In genomic region chr1:202565890-202566289, GRCh38 we compare ENCODE assay signal across 9 cellular contexts.
A peak's percentile ranks its signal among the peaks of the same experiment; 100 is the strongest.
DNase-seq lines count a peak whose midpoint lies in the region; ATAC-seq lines count a peak whose summit lies in the region.
"Had no signal": no experiment of that assay in that cellular context is flagged by ENCODE, and none has a peak within 500 bp of the region (broad histone marks: within the 10 kb centered on the region; RNA-seq: fewer than 3 reads in every experiment).

No MANE protein-coding gene starts in this region.

- H3K4me1 ChIP-seq in stomach smooth muscle (ENCODE audit: control insufficient read depth, insufficient read depth, low read length) (peaks cover 67% of the 10 kb centered on the region), neuronal stem cell (ENCODE audit: control insufficient read depth in 2 of 2, insufficient read depth in 1 of 2, low read depth in 1 of 2, low read length in 2 of 2) (peaks cover 5 to 16% of the 10 kb centered on the region in 2 donors)

- H3K4me3 Mint-ChIP-seq in activated CD8-positive, alpha-beta T cell treated with anti-CD3 and anti-CD28 coated beads, Interleukin-2, amount 10 ng/mL, durations not matched to agents 7 days and 5 days, result no peak overlapping the region
- H3K4me3 Mint-ChIP-seq: neural crest cell had no signal

- peak overlapping the region; percentile 85 for H3K27ac ChIP-seq in stomach smooth muscle (ENCODE audit: low read length)
- no peak overlapping the region for H3K27ac ChIP-seq in neuronal stem cell (replicated peaks; ENCODE audit: low read length)

- no peak overlapping the region for H4K8ac ChIP-seq in neuronal stem cell (ENCODE audit: low read depth, low read length)

- no peaks in the 10 kb centered on the region for H3K27me3 ChIP-seq in stomach smooth muscle (ENCODE audit: control insufficient read depth in 1 of 2, insufficient read depth in 2 of 2, low read length in 2 of 2)
- no peaks in the 10 kb centered on the region for H3K27me3 ChIP-seq in neuronal stem cell (ENCODE audit: control insufficient read depth in 3 of 3, insufficient read depth in 3 of 3, low read depth in 1 of 3, low read length in 3 of 3)

- H3K9ac ChIP-seq in stomach smooth muscle (ENCODE audit: low read length in 2 of 2) (peak overlapping the region; percentile 36 to 40), neuronal stem cell (ENCODE audit: low read depth, low read length, poor library complexity) (no peak overlapping the region)

- no peaks in the 10 kb centered on the region for H3K9me3 ChIP-seq in stomach smooth muscle (ENCODE audit: control insufficient read depth in 2 of 2, low read length in 2 of 2)
- no peaks in the 10 kb centered on the region for H3K9me3 ChIP-seq in neuronal stem cell (replicated peaks in 1 of 2; ENCODE audit: control insufficient read depth in 2 of 2, insufficient read depth in 1 of 2, low read depth in 1 of 2, low read length in 2 of 2)

- H3K79me1 ChIP-seq in neuronal stem cell (ENCODE audit: low read depth, low read length), result no peaks in the 10 kb centered on the region

- WGBS in neuronal stem cell (ENCODE audit: extremely low coverage in 2 of 2, insufficient read length in 2 of 2, insufficient replicate concordance in 1 of 2), 2 donors, result no CpG with 5 or more reads among the region's 2 CpGs

- peaks cover 6% of the 10 kb centered on the region for H3K36me3 Mint-ChIP-seq in activated CD8-positive, alpha-beta T cell treated with anti-CD3 and anti-CD28 coated beads, Interleukin-2, amount 10 ng/mL, durations not matched to agents 7 days and 5 days (ENCODE audit: low read depth)

- H2AK5ac ChIP-seq in neuronal stem cell (ENCODE audit: low read depth, low read length), result no peak overlapping the region

- H3K4ac ChIP-seq in neuronal stem cell (ENCODE audit: low read length), result no peak overlapping the region

- CTCF ChIA-PET in activated CD8-positive, alpha-beta T cell treated with anti-CD3 and anti-CD28 coated beads, Interleukin-2, amount 10 ng/mL, durations not matched to agents 7 days and 5 days (lab: Charles Lee), result interaction anchor here (0.7 to 1.3 kb wide), 3 partner anchors 9 to 64 kb away, joined by 3 to 4 read pairs (median 4); no protein-coding TSS in a partner anchor

- H3K4me3 ChIP-seq in stomach smooth muscle (ENCODE audit: low read length in 2 of 2) (peak overlapping the region in 1 of 2 donors; percentile 15), neuronal stem cell (ENCODE audit: low read length in 2 of 2) (no peak overlapping the region)

- no peak overlapping the region for H4K91ac ChIP-seq in neuronal stem cell (ENCODE audit: low read depth, low read length, poor library complexity)

- H2BK15ac ChIP-seq in neuronal stem cell (ENCODE audit: low read length), result no peak overlapping the region

- no peak overlapping the region for H3K14ac ChIP-seq in neuronal stem cell (ENCODE audit: low read length)

- no peaks in the 10 kb centered on the region for H3K9me3 Mint-ChIP-seq in activated CD8-positive, alpha-beta T cell treated with anti-CD3 and anti-CD28 coated beads, Interleukin-2, amount 10 ng/mL, durations not matched to agents 7 days and 5 days (ENCODE audit: insufficient read depth)
- H3K9me3 Mint-ChIP-seq: neural crest cell had no signal

- peaks cover 25% of the 10 kb centered on the region for H3K4me1 Mint-ChIP-seq in activated CD8-positive, alpha-beta T cell treated with anti-CD3 and anti-CD28 coated beads, Interleukin-2, amount 10 ng/mL, durations not matched to agents 7 days and 5 days (ENCODE audit: low read depth)

- no peak overlapping the region for H2BK120ac ChIP-seq in neuronal stem cell (ENCODE audit: low read depth, low read length)

- no peak overlapping the region for H3K27ac Mint-ChIP-seq in activated CD8-positive, alpha-beta T cell treated with anti-CD3 and anti-CD28 coated beads, Interleukin-2, amount 10 ng/mL, durations not matched to agents 7 days and 5 days

- H3K36me3 ChIP-seq in stomach smooth muscle (ENCODE audit: control insufficient read depth in 2 of 2, insufficient read depth in 2 of 2, low read length in 2 of 2) (peaks cover 40 to 58% of the 10 kb centered on the region in 2 donors), neuronal stem cell (replicated peaks in 1 of 2; ENCODE audit: control insufficient read depth in 2 of 2, insufficient read depth in 2 of 2, low read length in 2 of 2) (no peaks in the 10 kb centered on the region)

- no peak overlapping the region for H3K18ac ChIP-seq in neuronal stem cell (ENCODE audit: low read length)

- ATAC-seq in GM19328 (IDR thresholded peaks at IDR 0.05; ENCODE audit: unreplicated experiment) (peak; percentile 79), HG02938 (IDR thresholded peaks at IDR 0.05; ENCODE audit: unreplicated experiment) (peak; percentile 76)
- peak; percentile 73 for ATAC-seq in activated CD8-positive, alpha-beta T cell treated with anti-CD3 and anti-CD28 coated beads, Interleukin-2, amount 10 ng/mL, durations not matched to agents 7 days and 5 days

- H2BK5ac ChIP-seq in neuronal stem cell (ENCODE audit: low read length), result no peak overlapping the region

- no peak overlapping the region for H3K23ac ChIP-seq in neuronal stem cell (ENCODE audit: low read depth, low read length, poor library complexity)

- POLR2A ChIA-PET in activated CD8-positive, alpha-beta T cell treated with anti-CD3 and anti-CD28 coated beads, Interleukin-2, amount 10 ng/mL, durations not matched to agents 7 days and 5 days (lab: Charles Lee), result no interaction called here

- peak; percentile 29 for DNase-seq in activated CD8-positive, alpha-beta T cell treated with anti-CD3 and anti-CD28 coated beads, Interleukin-2, amount 10 ng/mL, durations not matched to agents 7 days and 5 days
- DNase-seq in H4 (ENCODE audit: low spot score) (no peak), middle frontal gyrus (ENCODE audit: extremely low spot score, low spot score) (no peak), neuronal stem cell (ENCODE audit: low spot score) (no peak)
- DNase-seq: activated CD4-positive, alpha-beta T cell treated with anti-CD3 and anti-CD28 coated beads, Interleukin-2, amount 50 U/mL, for 1 hour had no signal

- no peak overlapping the region for H2BK12ac ChIP-seq in neuronal stem cell (ENCODE audit: low read length)

- no peak overlapping the region for H2AFZ ChIP-seq in neuronal stem cell (ENCODE audit: low read length)

- H3K4me2 ChIP-seq in neuronal stem cell (ENCODE audit: insufficient read depth, low read length, poor library complexity, severe bottlenecking), result no peak overlapping the region

- H3K27me3 Mint-ChIP-seq in activated CD8-positive, alpha-beta T cell treated with anti-CD3 and anti-CD28 coated beads, Interleukin-2, amount 10 ng/mL, durations not matched to agents 7 days and 5 days (ENCODE audit: low read depth), result no peaks in the 10 kb centered on the region
